Comparison of ENCODE assay signal across 8 cellular contexts in the genomic region with DNA sequence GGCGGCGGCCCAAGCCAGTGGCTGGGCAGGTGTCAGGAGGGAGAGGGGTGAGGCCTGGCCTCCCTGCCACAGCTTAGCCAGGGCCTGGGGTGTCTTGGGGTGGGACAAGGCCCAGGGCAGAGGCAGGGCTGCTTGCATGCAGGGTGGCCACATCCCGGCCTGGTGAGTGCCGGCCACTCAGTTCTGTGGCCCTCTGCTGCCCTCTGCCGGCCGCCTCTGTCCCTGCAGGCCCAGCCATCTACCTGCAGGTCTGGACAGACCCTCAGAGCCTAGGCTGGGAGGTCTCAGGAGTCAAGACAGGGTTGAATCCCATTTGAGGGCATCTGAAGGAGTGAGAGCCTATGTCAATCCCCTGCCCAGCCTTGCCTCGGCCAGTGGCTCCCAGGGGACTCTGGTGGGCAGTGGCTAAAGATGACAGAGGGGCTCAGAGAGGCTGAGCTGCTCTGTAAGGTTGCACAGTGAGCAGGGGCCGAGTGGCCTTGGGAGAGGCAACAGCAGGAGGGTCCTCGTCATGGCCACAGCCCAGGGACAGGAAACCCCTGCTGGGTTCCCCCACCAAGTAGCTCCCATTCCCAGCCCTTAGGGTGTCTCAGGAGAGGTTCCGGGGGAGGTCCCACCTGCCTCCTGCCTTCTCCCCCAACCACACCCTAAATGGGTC. TPM values are rescaled to one million over a fixed set of nuclear protein-coding genes. Genes with fewer than 3 reads are reported as not detected.
DNase-seq lines count a peak whose midpoint lies in the region; FAIRE-seq and TF ChIP-seq lines count a peak whose summit lies in the region.
"Not testable (repeated sequence)": the region's sequence is repeated elsewhere in the genome, so short reads cannot be mapped to it uniquely, and the experiment has no call there.

No MANE protein-coding gene starts in this region.

- TF ChIP-seq CTCF in fibroblast of lung (conservative IDR thresholded peaks at IDR 0.05 in 1 of 2, IDR thresholded peaks at IDR 0.05 in 1 of 2; ENCODE audit: low read depth in 1 of 2, low read length in 2 of 2), result peak; percentile 78 to 79

- not testable (repeated sequence) for H4K8ac ChIP-seq in mesendoderm (ENCODE audit: low read depth, low read length)

- H3K79me1 ChIP-seq in mesendoderm (ENCODE audit: low read length), result not testable (repeated sequence)

- not testable (repeated sequence) for H3K4me1 ChIP-seq in fibroblast of lung (ENCODE audit: control insufficient read depth, extremely low read depth, insufficient read depth, low read length); mesendoderm (ENCODE audit: control insufficient read depth, low read depth, low read length)

- not testable (repeated sequence) for H3K23ac ChIP-seq in mesendoderm (ENCODE audit: low read length)

- not testable (repeated sequence) for H2BK15ac ChIP-seq in mesendoderm (replicated peaks; ENCODE audit: low read depth)

- CTCF ChIA-PET in activated naive CD4-positive, alpha-beta T cell treated with anti-CD3 and anti-CD28 coated beads for 36 hours (lab: Charles Lee), result interaction anchor here (0.6 to 1.2 kb wide), 9 partner anchors 9 to 262 kb away, joined by 3 to 6 read pairs (median 3); no protein-coding TSS in a partner anchor

- not testable (repeated sequence) for H3K36me3 ChIP-seq in fibroblast of lung (ENCODE audit: control insufficient read depth, insufficient read depth, low read length); mesendoderm (ENCODE audit: control insufficient read depth, insufficient read depth, low read length)

- WGBS in mesendoderm (ENCODE audit: extremely low coverage, insufficient coverage, low lambda C conversion rate), result no CpG with 5 or more reads among the region's 10 CpGs

- not testable (repeated sequence) for H3K27ac ChIP-seq in fibroblast of lung (ENCODE audit: insufficient read depth, low read length); mesendoderm (ENCODE audit: low read depth, low read length)

- H3K4me3 Mint-ChIP-seq in activated naive CD4-positive, alpha-beta T cell treated with anti-CD3 and anti-CD28 coated beads for 36 hours, result not testable (repeated sequence)

- H3K9me3 ChIP-seq in fibroblast of lung (ENCODE audit: control insufficient read depth, insufficient read depth, low read depth, low read length), result not testable (repeated sequence)

- H3K9me3 Mint-ChIP-seq in activated naive CD4-positive, alpha-beta T cell treated with anti-CD3 and anti-CD28 coated beads for 36 hours, result not testable (repeated sequence)

- not testable (repeated sequence) for H3K4me1 Mint-ChIP-seq in activated naive CD4-positive, alpha-beta T cell treated with anti-CD3 and anti-CD28 coated beads for 36 hours (ENCODE audit: low read depth)

- H2BK5ac ChIP-seq in mesendoderm (ENCODE audit: low read length), result not testable (repeated sequence)

- not testable (repeated sequence) for H4K20me1 ChIP-seq in fibroblast of lung (ENCODE audit: control insufficient read depth, extremely low read depth, insufficient read depth, low read length)

- not testable (repeated sequence) for H3K4me3 ChIP-seq in fibroblast of lung (replicated peaks in 1 of 4; ENCODE audit: control extremely low read depth in 1 of 4, insufficient read depth in 1 of 4, low read depth in 3 of 4, low read length in 4 of 4); mesendoderm (ENCODE audit: low read length)

- H3K27ac Mint-ChIP-seq in activated naive CD4-positive, alpha-beta T cell treated with anti-CD3 and anti-CD28 coated beads for 36 hours, result not testable (repeated sequence)

- not testable (repeated sequence) for H3K27me3 ChIP-seq in fibroblast of lung (ENCODE audit: control insufficient read depth, insufficient read depth, low read length); mesendoderm (ENCODE audit: insufficient read depth, low read length, poor library complexity)

- H2BK120ac ChIP-seq in mesendoderm (ENCODE audit: low read depth, low read length), result not testable (repeated sequence)

- H4K5ac ChIP-seq in mesendoderm (ENCODE audit: low read length), result not testable (repeated sequence)

- H2AFZ ChIP-seq in fibroblast of lung (ENCODE audit: low read length), result not testable (repeated sequence)

- not testable (repeated sequence) for H3K27me3 Mint-ChIP-seq in activated naive CD4-positive, alpha-beta T cell treated with anti-CD3 and anti-CD28 coated beads for 36 hours (ENCODE audit: low read depth)

- DNase-seq in AG08396 (ENCODE audit: low spot score), result peak; percentile 69
- DNase-seq in GM18507 (ENCODE audit: extremely low spot score, insufficient read length, low read depth), result peak; percentile 33
- peak; percentile 32 for DNase-seq in NCI-H1694 (lab: John Stamatoyannopoulos, UW)
- DNase-seq in T1000 (lab: John Stamatoyannopoulos, UW), result peak; percentile 71
- peak; percentile 86 for DNase-seq in activated naive CD4-positive, alpha-beta T cell treated with anti-CD3 and anti-CD28 coated beads for 36 hours
- DNase-seq in fibroblast of lung (ENCODE audit: low read depth in 2 of 2), result peak; percentile 18 to 31
- DNase-seq in mesendoderm, result peak; percentile 43
- peak; percentile 83 for DNase-seq in stimulated activated CD4-positive, alpha-beta T cell treated with anti-CD3 and anti-CD28 coated beads, Interleukin-4, amount 100 ng/mL, for 1 hour

- not testable (repeated sequence) for H3K9ac ChIP-seq in fibroblast of lung (ENCODE audit: insufficient read depth, low read length); mesendoderm (ENCODE audit: low read length)

- H2AK5ac ChIP-seq in mesendoderm (ENCODE audit: low read length), result not testable (repeated sequence)

- H3K4me2 ChIP-seq in fibroblast of lung (ENCODE audit: extremely low read depth, insufficient read depth, low read length); mesendoderm (ENCODE audit: low read length): not testable (repeated sequence)

- H3K36me3 Mint-ChIP-seq in activated naive CD4-positive, alpha-beta T cell treated with anti-CD3 and anti-CD28 coated beads for 36 hours (ENCODE audit: low read depth), result not testable (repeated sequence)

- H3K18ac ChIP-seq in mesendoderm (ENCODE audit: low read length), result not testable (repeated sequence)

- H3K79me2 ChIP-seq in fibroblast of lung (ENCODE audit: control insufficient read depth, insufficient read depth, low read length); mesendoderm (ENCODE audit: control insufficient read depth, insufficient read depth, low read length): not testable (repeated sequence)

- H3K56ac ChIP-seq in mesendoderm (ENCODE audit: low read length), result not testable (repeated sequence)

- H3K4ac ChIP-seq in mesendoderm (ENCODE audit: low read depth, low read length), result not testable (repeated sequence)

- peak; percentile 63 for FAIRE-seq in GM18507 (lab: Jason Lieb, UNC)

- intact Hi-C loops in activated naive CD4-positive, alpha-beta T cell treated with anti-CD3 and anti-CD28 coated beads for 36 hours (cut with micrococcal nuclease), result loop anchor here (1.0 to 2.0 kb wide), 2 partner anchors 129 to 315 kb away; no protein-coding TSS in a partner anchor

RNA-seq across cellular contexts. Expression of a gene that starts 17.7 kb away (rescaled TPM):
- 1 to 10 TPM; 2.1 to 2.5 TPM for total RNA-seq in activated naive CD4-positive, alpha-beta T cell treated with anti-CD3 and anti-CD28 coated beads for 36 hours
- total RNA-seq in fibroblast of lung, result 0.26 and 0.99 TPM in 2 replicates
- 0.33 and 2.0 TPM in 2 replicates for polyA plus RNA-seq in fibroblast of lung
- 0.93 and 4.3 TPM in 2 replicates for polyA plus RNA-seq in fibroblast of lung (2012)
- 0.56 and 2.4 TPM in 2 replicates for polyA minus RNA-seq in fibroblast of lung (ENCODE audit: low replicate concordance)
- polyA plus RNA-seq in mesendoderm (2013, experiment 1 of 2), result 17.3 TPM
- polyA plus RNA-seq in mesendoderm (2013, experiment 2 of 2), result 17.0 TPM

RNA-seq across cellular contexts. Expression of a gene that starts 34.0 kb away (rescaled TPM):
- 10 to 100 TPM; 21.5 TPM for total RNA-seq in activated naive CD4-positive, alpha-beta T cell treated with anti-CD3 and anti-CD28 coated beads for 36 hours
- total RNA-seq in fibroblast of lung, result 51.1 and 53.2 TPM in 2 replicates
- 26.2 and 42.7 TPM in 2 replicates for polyA plus RNA-seq in fibroblast of lung
- 43.9 and 80.0 TPM in 2 replicates for polyA plus RNA-seq in fibroblast of lung (2012)
- 33.7 and 35.4 TPM in 2 replicates for polyA minus RNA-seq in fibroblast of lung (ENCODE audit: low replicate concordance)
- polyA plus RNA-seq in mesendoderm (2013, experiment 1 of 2), result 27.2 TPM
- polyA plus RNA-seq in mesendoderm (2013, experiment 2 of 2), result 27.9 TPM

Comparison
In these comparisons a context has a peak if more than half of its experiments do, and no peak if none do; other contexts are left out.
1. DNase-seq: peak in every context shown above with its lines; median percentile 86 in activated naive CD4-positive, alpha-beta T cell treated with anti-CD3 and anti-CD28 coated beads for 36 hours; 83 in stimulated activated CD4-positive, alpha-beta T cell treated with anti-CD3 and anti-CD28 coated beads, Interleukin-4, amount 100 ng/mL, for 1 hour; 71 in T1000; 69 in AG08396; 43 in mesendoderm; 33 in GM18507; 32 in NCI-H1694; 24 in fibroblast of lung.